ENCODE assay signal across 8 cellular contexts in genomic region chr9:33815781-33816180, GRCh38. TPM values are rescaled to one million over a fixed set of nuclear protein-coding genes. Genes with fewer than 3 reads are reported as not detected.
DNase-seq lines count a peak whose midpoint lies in the region; ATAC-seq, FAIRE-seq and TF ChIP-seq lines count a peak whose summit lies in the region.

No MANE protein-coding gene starts in this region.

- H3K9ac ChIP-seq in GM23248 = peak overlapping the region; percentile 99

- H3K4me1 Mint-ChIP-seq in T-helper 17 cell = peaks cover 42% of the 10 kb centered on the region
- H3K4me1 Mint-ChIP-seq in glutamatergic neuron (ENCODE audit: low read depth, unreplicated experiment) = peaks cover 15% of the 10 kb centered on the region

- peaks cover 5% of the 10 kb centered on the region for H3K27me3 Mint-ChIP-seq in T-helper 17 cell
- peaks cover 10% of the 10 kb centered on the region for H3K27me3 Mint-ChIP-seq in glutamatergic neuron (ENCODE audit: unreplicated experiment)

- H3K4me1 ChIP-seq in GM23248 (ENCODE audit: insufficient read depth) (peaks cover 38% of the 10 kb centered on the region), small intestine (ENCODE audit: control insufficient read depth in 2 of 2, insufficient read depth in 1 of 2, low read depth in 1 of 2, low read length in 1 of 2) (peaks cover 5 to 14% of the 10 kb centered on the region in 2 donors)

- 96 to 99% methylated on average over 7 of the region's 7 CpGs for WGBS in GM23248 (ENCODE audit: low coverage in 1 of 2, low lambda C conversion rate in 2 of 2, missing lambda C conversion rate in 2 of 2), 2 experiments
- 70 to 85% (median 84%) methylated on average over 7 of the region's 7 CpGs for WGBS in small intestine, 3 donors

- no peak overlapping the region for H3K4me3 Mint-ChIP-seq in T-helper 17 cell
- peak overlapping the region; percentile 80 for H3K4me3 Mint-ChIP-seq in glutamatergic neuron (ENCODE audit: unreplicated experiment)

- H3K27ac Mint-ChIP-seq in T-helper 17 cell = peak overlapping the region; percentile 93
- peak overlapping the region; percentile 88 for H3K27ac Mint-ChIP-seq in glutamatergic neuron (ENCODE audit: unreplicated experiment)

- peaks cover 54% of the 10 kb centered on the region for H3F3A ChIP-seq in GM23248 (ENCODE audit: insufficient read depth)

- no peaks in the 10 kb centered on the region for H3K9me3 ChIP-seq in GM23248 (ENCODE audit: low read depth)
- no peaks in the 10 kb centered on the region for H3K9me3 ChIP-seq in T-helper 17 cell (ENCODE audit: control insufficient read depth, low read length, poor library complexity, severe bottlenecking)
- no peaks in the 10 kb centered on the region for H3K9me3 ChIP-seq in small intestine (ENCODE audit: control insufficient read depth, low read depth)

- DNase-seq in GM23248 (no peak), T-helper 17 cell (no peak), glutamatergic neuron (no peak), small intestine (peak; percentile 35), HTR-8/SVneo (ENCODE audit: insufficient read length, low spot score) (no peak), GM03348 (ENCODE audit: low spot score) (no peak)

- H3K9me3 Mint-ChIP-seq in glutamatergic neuron (ENCODE audit: unreplicated experiment) = peaks cover 11% of the 10 kb centered on the region

- H3K36me3 ChIP-seq in GM23248 (ENCODE audit: low read depth) (no peaks in the 10 kb centered on the region), small intestine (ENCODE audit: control insufficient read depth in 2 of 2, insufficient read depth in 2 of 2, low read length in 2 of 2) (no peaks in the 10 kb centered on the region)

- FAIRE-seq in small intestine (lab: Jason Lieb, UNC) (no peak), HTR-8/SVneo (lab: Jason Lieb, UNC) (no peak)

- H3K36me3 Mint-ChIP-seq in T-helper 17 cell (ENCODE audit: low read depth) (no peaks in the 10 kb centered on the region), glutamatergic neuron (ENCODE audit: unreplicated experiment) (no peaks in the 10 kb centered on the region)

- in situ Hi-C loops in GM23248 (cut with MboI) = no loop called here

- peak overlapping the region; percentile 95 for H3K27ac ChIP-seq in GM23248
- H3K27ac ChIP-seq in small intestine (ENCODE audit: low read depth in 1 of 2, low read length in 1 of 2) = peak overlapping the region; percentile 98 to 99

- H3K79me2 ChIP-seq in GM23248 (ENCODE audit: insufficient read depth) = peaks cover 26% of the 10 kb centered on the region

- peaks cover under 1% of the 10 kb centered on the region; the same call in 1 of the 2 replicates for H4K20me1 ChIP-seq in GM23248 (ENCODE audit: insufficient read depth)

- peak overlapping the region; percentile 75 for H3K4me2 ChIP-seq in GM23248 (ENCODE audit: unreplicated experiment)

- H3K4me3 ChIP-seq in GM23248 = no peak overlapping the region
- no peak overlapping the region for H3K4me3 ChIP-seq in small intestine (ENCODE audit: low read depth in 1 of 2, low read length in 2 of 2)

- no peak for TF ChIP-seq CTCF in glutamatergic neuron (IDR thresholded peaks at IDR 0.05; ENCODE audit: partially characterized antibody, unreplicated experiment)

- H3K27me3 ChIP-seq in GM23248 (replicated peaks; ENCODE audit: insufficient read depth) (no peaks in the 10 kb centered on the region), small intestine (ENCODE audit: control insufficient read depth in 2 of 2, insufficient read depth in 2 of 2, low read length in 2 of 2) (no peaks in the 10 kb centered on the region)

- H2AFZ ChIP-seq in GM23248 = no peak overlapping the region

- ATAC-seq in T-helper 17 cell (no peak), GM21528 (IDR thresholded peaks at IDR 0.05; ENCODE audit: low FRiP score, unreplicated experiment) (no peak), GM18517 (IDR thresholded peaks at IDR 0.05; ENCODE audit: unreplicated experiment) (no peak)

- H3K9me2 ChIP-seq in GM23248 (ENCODE audit: insufficient read depth) = no peaks in the 10 kb centered on the region

RNA-seq across cellular contexts. Expression of gene UBE2R2, which starts 1.2 kb away (rescaled TPM):
- 15.9 and 18.9 TPM in 2 replicates for total RNA-seq in GM23248 (2014; rRNA removed; shearing (Covaris generic))
- polyA plus RNA-seq in GM23248 (2016; fragmentation: Nextera tagmentation; extraction: Ambion mirVana) (16.0 and 18.1 TPM in 2 replicates), small intestine (10 to 100 TPM; 22.5 to 42.4 (median 29.5) TPM)
- total RNA-seq in T-helper 17 cell (10 to 100 TPM; 26.2 to 27.4 TPM), glutamatergic neuron (ENCODE audit: unreplicated experiment) (90.1 TPM)

RNA-seq across cellular contexts. Expression of gene PRSS3, which starts 20.4 kb away (rescaled TPM):
- 15.1 and 30.7 TPM in 2 replicates for total RNA-seq in GM23248 (2014; rRNA removed; shearing (Covaris generic))
- 48.2 and 53.3 TPM in 2 replicates for polyA plus RNA-seq in GM23248 (2016; fragmentation: Nextera tagmentation; extraction: Ambion mirVana)
- total RNA-seq in T-helper 17 cell = not detected
- not detected for total RNA-seq in glutamatergic neuron (ENCODE audit: unreplicated experiment)
- polyA plus RNA-seq in small intestine = 100 to 1,000 TPM; 147 to 505 (median 430) TPM

Comparison
In these comparisons a context has a peak if more than half of its experiments do, and no peak if none do; other contexts are left out.
1. RNA of gene PRSS3, which starts 20.4 kb away (total RNA-seq): 15.1 to 30.7 TPM in GM23248; not detected in T-helper 17 cell and not detected in glutamatergic neuron (single experiment); every median in the first group is over 10 times any median in the second.